In genomic region chr6:126063512-126064146, GRCh38 we compare ENCODE assay signal across 9 cellular contexts.
A peak's percentile ranks its signal among the peaks of the same experiment; 100 is the strongest.
DNase-seq lines count a peak whose midpoint lies in the region; ATAC-seq lines count a peak whose summit lies in the region.
"Had no signal": no experiment of that assay in that cellular context is flagged by ENCODE, and none has a peak within 500 bp of the region (broad histone marks: within the 10 kb centered on the region; RNA-seq: fewer than 3 reads in every experiment).

No MANE protein-coding gene starts in this region.

- no peak overlapping the region for H2BK15ac ChIP-seq in mesendoderm (replicated peaks; ENCODE audit: low read depth)

- intact Hi-C loops in left colon (cut with DNase I, micrococcal nuclease): no loop called here

- H3K4me3 ChIP-seq in mesendoderm (ENCODE audit: low read length): no peak overlapping the region
- H3K4me3 ChIP-seq: HAP-1 had no signal

- no peaks in the 10 kb centered on the region for H3K27me3 ChIP-seq in mesendoderm (ENCODE audit: insufficient read depth, low read length, poor library complexity)

- WGBS in mesendoderm (ENCODE audit: extremely low coverage, insufficient coverage, low lambda C conversion rate): no CpG with 5 or more reads among the region's 6 CpGs

- H4K8ac ChIP-seq in mesendoderm (ENCODE audit: low read depth, low read length): no peak overlapping the region

- no peak overlapping the region for H3K4me2 ChIP-seq in mesendoderm (ENCODE audit: low read length)

- H3K4ac ChIP-seq in mesendoderm (ENCODE audit: low read depth, low read length): no peak overlapping the region

- no peak overlapping the region for H2AK5ac ChIP-seq in mesendoderm (ENCODE audit: low read length)

- peaks cover 5% of the 10 kb centered on the region for H3K4me1 ChIP-seq in mesendoderm (ENCODE audit: control insufficient read depth, low read depth, low read length)
- H3K4me1 ChIP-seq: HAP-1 had no signal

- H3K79me1 ChIP-seq in mesendoderm (ENCODE audit: low read length): no peaks in the 10 kb centered on the region

- H3K36me3 ChIP-seq in mesendoderm (ENCODE audit: control insufficient read depth, insufficient read depth, low read length): no peaks in the 10 kb centered on the region
- H3K36me3 ChIP-seq: HAP-1 had no signal

- H3K79me2 ChIP-seq in mesendoderm (ENCODE audit: control insufficient read depth, insufficient read depth, low read length): no peaks in the 10 kb centered on the region

- DNase-seq in NCI-H82 (lab: John Stamatoyannopoulos, UW): peak; percentile 80
- DNase-seq in mesendoderm: peak; percentile 75
- DNase-seq in NCI-H2081 treated with DMSO at 0.1 percent for 48 hours (lab: John Stamatoyannopoulos, UW): no peak
- no peak for DNase-seq in left colon
- no peak for DNase-seq in NCI-H446 treated with DMSO at 0.1 percent for 48 hours (lab: John Stamatoyannopoulos, UW)

- H3K18ac ChIP-seq in mesendoderm (ENCODE audit: low read length): peak overlapping the region; percentile 22

- peak; percentile 84 for ATAC-seq in GM18868 (IDR thresholded peaks at IDR 0.05; ENCODE audit: unreplicated experiment)
- ATAC-seq in HG02840 (IDR thresholded peaks at IDR 0.05; ENCODE audit: low FRiP score, unreplicated experiment): peak; percentile 59
- ATAC-seq in HG02759 (IDR thresholded peaks at IDR 0.05; ENCODE audit: unreplicated experiment): no peak
- no peak for ATAC-seq in left colon

- H3K27ac ChIP-seq in mesendoderm (ENCODE audit: low read depth, low read length): no peak overlapping the region

- H2BK120ac ChIP-seq in mesendoderm (ENCODE audit: low read depth, low read length): no peak overlapping the region

- no peak overlapping the region for H2BK5ac ChIP-seq in mesendoderm (ENCODE audit: low read length)

- H3K9ac ChIP-seq in mesendoderm (ENCODE audit: low read length): no peak overlapping the region

- peak overlapping the region; percentile 17 for H3K56ac ChIP-seq in mesendoderm (ENCODE audit: low read length)

- no peak overlapping the region for H4K5ac ChIP-seq in mesendoderm (ENCODE audit: low read length)

- H3K23ac ChIP-seq in mesendoderm (ENCODE audit: low read length): no peak overlapping the region

Comparison
In these comparisons a context has a peak if more than half of its experiments do, and no peak if none do; other contexts are left out.
1. ATAC-seq: peak in GM18868 (single experiment) and HG02840 (single experiment); none in HG02759 (single experiment) and left colon (single experiment).
2. DNase-seq: peak in NCI-H82 (single experiment) and mesendoderm (single experiment); none in NCI-H2081 treated with DMSO at 0.1 percent for 48 hours (single experiment), left colon (0 of 2) and NCI-H446 treated with DMSO at 0.1 percent for 48 hours (single experiment).